ENCODE assay signal across 15 cellular contexts in genomic region chr14:29759521-29760340, GRCh38.
A peak's percentile ranks its signal among the peaks of the same experiment; 100 is the strongest.
DNase-seq lines count a peak whose midpoint lies in the region; ATAC-seq and TF ChIP-seq lines count a peak whose summit lies in the region.
"Had no signal": no experiment of that assay in that cellular context is flagged by ENCODE, and none has a peak within 500 bp of the region (broad histone marks: within the 10 kb centered on the region; RNA-seq: fewer than 3 reads in every experiment).

No MANE protein-coding gene starts in this region.

- peak overlapping the region; percentile 11; the same call in 1 of the 2 replicates for H3K9ac ChIP-seq in OCI-LY3 (ENCODE audit: low read length)

- peak overlapping the region; percentile 74 for H3K27ac ChIP-seq in OCI-LY3 (ENCODE audit: low read length)
- H3K27ac ChIP-seq: A549, heart left ventricle, skin epidermis had no signal

- no peaks in the 10 kb centered on the region for H3K9me3 ChIP-seq in OCI-LY3 (ENCODE audit: insufficient read depth, low read length)
- H3K9me3 ChIP-seq: A549 had no signal

- H3K27me3 ChIP-seq in OCI-LY3 (ENCODE audit: low read depth, low read length) = 0 out of 2 replicates have a peak, but pooled peaks cover 4% of the 10 kb centered on the region
- H3K27me3 ChIP-seq: heart left ventricle had no signal

- TF ChIP-seq CTCF in AG10803 (conservative IDR thresholded peaks at IDR 0.05; ENCODE audit: low read length) = no peak
- no peak for TF ChIP-seq CTCF in OCI-LY3 (IDR thresholded peaks at IDR 0.05; ENCODE audit: low read depth, low read length)

- H4K20me1 ChIP-seq in OCI-LY3 (ENCODE audit: insufficient read depth, low read length) = no peaks in the 10 kb centered on the region

- no peak overlapping the region for H2AFZ ChIP-seq in OCI-LY3 (ENCODE audit: low read depth, low read length)

- peaks cover 2% of the 10 kb centered on the region for H3K36me3 ChIP-seq in OCI-LY3 (replicated peaks; ENCODE audit: low read depth, low read length)
- H3K36me3 ChIP-seq: heart left ventricle had no signal

- H3K4me1 ChIP-seq in OCI-LY3 (ENCODE audit: low read length) = peaks cover 41% of the 10 kb centered on the region

- peak; percentile 87 for ATAC-seq in GM21381 (IDR thresholded peaks at IDR 0.05; ENCODE audit: unreplicated experiment)
- ATAC-seq in HG03060 (IDR thresholded peaks at IDR 0.05; ENCODE audit: low read depth, unreplicated experiment) = peak; percentile 89
- ATAC-seq: A549, heart left ventricle had no signal

- H3K79me2 ChIP-seq in OCI-LY3 (ENCODE audit: low read length) = no peaks in the 10 kb centered on the region

- DNase-seq in AG10803 (ENCODE audit: low read depth) (peak; percentile 10), NOMO-1 treated with DMSO at 0.1 percent for 48 hours (lab: John Stamatoyannopoulos, UW; ENCODE audit: unreplicated experiment) (no peak), erythroblast (lab: John Stamatoyannopoulos, UW) (no peak), GF-D8 (lab: John Stamatoyannopoulos, UW) (no peak)
- DNase-seq in activated effector memory CD4-positive, alpha-beta T cell treated with Interleukin-2 at 50 U/mL for 16 hours = no peak
- DNase-seq: activated gamma-delta T cell treated with Interleukin-2 at 50 U/mL for 16 hours; EL; heart left ventricle; OCI-M1; stimulated activated naive CD4-positive, alpha-beta T cell had no signal

- H3K4me3 ChIP-seq in AG10803 (ENCODE audit: low read length) (no peak overlapping the region), OCI-LY3 (ENCODE audit: low read length) (peak overlapping the region; percentile 47)
- H3K4me3 ChIP-seq: A549, heart left ventricle, skin epidermis had no signal

- no peak for TF ChIP-seq POLR2A in erythroblast (IDR thresholded peaks at IDR 0.05; ENCODE audit: low read length)

- peak overlapping the region; percentile 89 for H3K4me2 ChIP-seq in OCI-LY3 (ENCODE audit: low read length)
- H3K4me2 ChIP-seq: A549 had no signal
